ENCODE assay signal across 1 cellular context in the genomic region with DNA sequence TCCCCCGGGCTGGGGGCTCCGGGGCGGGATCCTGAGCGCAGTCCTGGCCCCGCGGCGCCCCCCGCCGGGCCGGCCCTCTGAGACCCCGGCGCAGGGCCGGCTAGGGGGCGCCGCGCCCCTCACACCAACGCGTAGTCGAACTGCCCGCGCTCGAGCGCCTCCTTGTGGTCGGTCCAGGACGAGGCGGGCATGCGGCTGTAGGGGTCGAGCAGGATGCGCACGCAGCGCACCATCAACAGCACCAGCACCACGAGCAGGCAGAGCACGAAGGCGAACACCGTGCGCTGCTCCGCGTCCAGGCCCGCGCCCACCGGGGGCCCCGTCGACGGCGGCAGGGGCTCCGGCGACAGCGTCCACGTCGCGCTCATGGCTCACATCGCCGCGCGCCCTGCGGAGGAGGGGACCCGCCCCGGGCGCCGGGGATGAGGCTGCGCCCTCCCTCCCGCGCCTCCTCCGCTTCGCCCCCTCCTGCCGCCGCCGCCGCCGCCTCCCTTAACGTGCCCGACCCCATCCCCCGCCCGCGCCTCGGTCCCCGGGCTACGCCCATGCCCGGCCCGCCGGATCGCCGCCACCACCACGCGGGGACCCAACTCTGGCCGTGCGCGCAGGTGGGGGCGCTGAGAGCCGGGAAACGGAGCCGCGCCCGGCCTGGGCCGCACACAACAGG.
TF ChIP-seq lines count a peak whose summit lies in the region.

No MANE protein-coding gene starts in this region.

TF ChIP-seq in HepG2, 621 proteins besides CTCF, POLR2A, EP300 and RAD21 (continued from another document and continues in another):
- TF ChIP-seq, protein P1, sequence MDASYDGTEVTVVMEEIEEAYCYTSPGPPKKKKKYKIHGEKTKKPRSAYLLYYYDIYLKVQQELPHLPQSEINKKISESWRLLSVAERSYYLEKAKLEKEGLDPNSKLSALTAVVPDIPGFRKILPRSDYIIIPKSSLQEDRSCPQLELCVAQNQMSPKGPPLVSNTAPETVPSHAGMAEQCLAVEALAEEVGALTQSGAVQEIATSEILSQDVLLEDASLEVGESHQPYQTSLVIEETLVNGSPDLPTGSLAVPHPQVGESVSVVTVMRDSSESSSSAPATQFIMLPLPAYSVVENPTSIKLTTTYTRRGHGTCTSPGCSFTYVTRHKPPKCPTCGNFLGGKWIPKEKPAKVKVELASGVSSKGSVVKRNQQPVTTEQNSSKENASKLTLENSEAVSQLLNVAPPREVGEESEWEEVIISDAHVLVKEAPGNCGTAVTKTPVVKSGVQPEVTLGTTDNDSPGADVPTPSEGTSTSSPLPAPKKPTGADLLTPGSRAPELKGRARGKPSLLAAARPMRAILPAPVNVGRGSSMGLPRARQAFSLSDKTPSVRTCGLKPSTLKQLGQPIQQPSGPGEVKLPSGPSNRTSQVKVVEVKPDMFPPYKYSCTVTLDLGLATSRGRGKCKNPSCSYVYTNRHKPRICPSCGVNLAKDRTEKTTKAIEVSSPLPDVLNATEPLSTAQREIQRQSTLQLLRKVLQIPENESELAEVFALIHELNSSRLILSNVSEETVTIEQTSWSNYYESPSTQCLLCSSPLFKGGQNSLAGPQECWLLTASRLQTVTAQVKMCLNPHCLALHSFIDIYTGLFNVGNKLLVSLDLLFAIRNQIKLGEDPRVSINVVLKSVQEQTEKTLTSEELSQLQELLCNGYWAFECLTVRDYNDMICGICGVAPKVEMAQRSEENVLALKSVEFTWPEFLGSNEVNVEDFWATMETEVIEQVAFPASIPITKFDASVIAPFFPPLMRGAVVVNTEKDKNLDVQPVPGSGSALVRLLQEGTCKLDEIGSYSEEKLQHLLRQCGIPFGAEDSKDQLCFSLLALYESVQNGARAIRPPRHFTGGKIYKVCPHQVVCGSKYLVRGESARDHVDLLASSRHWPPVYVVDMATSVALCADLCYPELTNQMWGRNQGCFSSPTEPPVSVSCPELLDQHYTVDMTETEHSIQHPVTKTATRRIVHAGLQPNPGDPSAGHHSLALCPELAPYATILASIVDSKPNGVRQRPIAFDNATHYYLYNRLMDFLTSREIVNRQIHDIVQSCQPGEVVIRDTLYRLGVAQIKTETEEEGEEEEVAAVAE (CRISPR knock-in tag; IDR thresholded peaks at IDR 0.05; ENCODE audit: borderline replicate concordance), result no peak
- TF ChIP-seq, protein P2, sequence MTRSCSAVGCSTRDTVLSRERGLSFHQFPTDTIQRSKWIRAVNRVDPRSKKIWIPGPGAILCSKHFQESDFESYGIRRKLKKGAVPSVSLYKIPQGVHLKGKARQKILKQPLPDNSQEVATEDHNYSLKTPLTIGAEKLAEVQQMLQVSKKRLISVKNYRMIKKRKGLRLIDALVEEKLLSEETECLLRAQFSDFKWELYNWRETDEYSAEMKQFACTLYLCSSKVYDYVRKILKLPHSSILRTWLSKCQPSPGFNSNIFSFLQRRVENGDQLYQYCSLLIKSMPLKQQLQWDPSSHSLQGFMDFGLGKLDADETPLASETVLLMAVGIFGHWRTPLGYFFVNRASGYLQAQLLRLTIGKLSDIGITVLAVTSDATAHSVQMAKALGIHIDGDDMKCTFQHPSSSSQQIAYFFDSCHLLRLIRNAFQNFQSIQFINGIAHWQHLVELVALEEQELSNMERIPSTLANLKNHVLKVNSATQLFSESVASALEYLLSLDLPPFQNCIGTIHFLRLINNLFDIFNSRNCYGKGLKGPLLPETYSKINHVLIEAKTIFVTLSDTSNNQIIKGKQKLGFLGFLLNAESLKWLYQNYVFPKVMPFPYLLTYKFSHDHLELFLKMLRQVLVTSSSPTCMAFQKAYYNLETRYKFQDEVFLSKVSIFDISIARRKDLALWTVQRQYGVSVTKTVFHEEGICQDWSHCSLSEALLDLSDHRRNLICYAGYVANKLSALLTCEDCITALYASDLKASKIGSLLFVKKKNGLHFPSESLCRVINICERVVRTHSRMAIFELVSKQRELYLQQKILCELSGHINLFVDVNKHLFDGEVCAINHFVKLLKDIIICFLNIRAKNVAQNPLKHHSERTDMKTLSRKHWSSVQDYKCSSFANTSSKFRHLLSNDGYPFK (CRISPR knock-in tag; IDR thresholded peaks at IDR 0.05; ENCODE audit: borderline replicate concordance), result no peak
- TF ChIP-seq HIVEP1 (CRISPR knock-in tag; IDR thresholded peaks at IDR 0.05) (no peak), ZNF773 (CRISPR knock-in tag; IDR thresholded peaks at IDR 0.05; ENCODE audit: borderline replicate concordance) (no peak), ZNF557 (CRISPR knock-in tag; IDR thresholded peaks at IDR 0.05) (peak; percentile 86; the same call in 1 of the 2 replicates), NFKBIZ (CRISPR knock-in tag; IDR thresholded peaks at IDR 0.05) (0 out of 2 replicates have a peak, but pooled peaks have one; percentile 45), TOPORS (CRISPR knock-in tag; IDR thresholded peaks at IDR 0.05) (peak; percentile 50; the same call in 1 of the 2 replicates), TEAD2 (CRISPR knock-in tag; IDR thresholded peaks at IDR 0.05) (peak; percentile 90; the same call in 1 of the 2 replicates), FOXK1 (CRISPR knock-in tag; IDR thresholded peaks at IDR 0.05; ENCODE audit: borderline replicate concordance, low read depth) (peak; percentile 23; the same call in 1 of the 2 replicates), ZNF589 (CRISPR knock-in tag; conservative IDR thresholded peaks at IDR 0.05) (0 out of 2 replicates have a peak, but pooled peaks have one; percentile 45), KDM2A (CRISPR knock-in tag; IDR thresholded peaks at IDR 0.05; ENCODE audit: borderline replicate concordance, low read depth) (peak; percentile 87), FOXM1 (CRISPR knock-in tag; IDR thresholded peaks at IDR 0.05) (0 out of 2 replicates have a peak, but pooled peaks have one; percentile 70), ZNF552 (CRISPR knock-in tag; IDR thresholded peaks at IDR 0.05; ENCODE audit: borderline replicate concordance) (peak; percentile 75; the same call in 1 of the 2 replicates), ADNP (CRISPR knock-in tag; IDR thresholded peaks at IDR 0.05) (no peak), MEF2D (CRISPR knock-in tag; IDR thresholded peaks at IDR 0.05) (no peak), ZNF431 (CRISPR knock-in tag; IDR thresholded peaks at IDR 0.05; ENCODE audit: borderline replicate concordance, low read depth) (no peak), MAFK (conservative IDR thresholded peaks at IDR 0.05 in 1 of 2, IDR thresholded peaks at IDR 0.05 in 1 of 2; ENCODE audit: low read length in 2 of 2) (no peak)
- TF ChIP-seq, protein P3, sequence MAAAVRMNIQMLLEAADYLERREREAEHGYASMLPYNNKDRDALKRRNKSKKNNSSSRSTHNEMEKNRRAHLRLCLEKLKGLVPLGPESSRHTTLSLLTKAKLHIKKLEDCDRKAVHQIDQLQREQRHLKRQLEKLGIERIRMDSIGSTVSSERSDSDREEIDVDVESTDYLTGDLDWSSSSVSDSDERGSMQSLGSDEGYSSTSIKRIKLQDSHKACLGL (CRISPR knock-in tag; IDR thresholded peaks at IDR 0.05), result peak; percentile 89
- TF ChIP-seq, protein P4, sequence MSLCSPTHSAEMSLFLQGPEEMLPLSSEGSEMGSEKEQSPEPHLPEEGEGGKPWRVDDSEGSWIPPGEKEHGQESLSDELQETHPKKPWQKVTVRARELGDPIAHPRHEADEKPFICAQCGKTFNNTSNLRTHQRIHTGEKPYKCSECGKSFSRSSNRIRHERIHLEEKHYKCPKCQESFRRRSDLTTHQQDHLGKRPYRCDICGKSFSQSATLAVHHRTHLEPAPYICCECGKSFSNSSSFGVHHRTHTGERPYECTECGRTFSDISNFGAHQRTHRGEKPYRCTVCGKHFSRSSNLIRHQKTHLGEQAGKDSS (CRISPR knock-in tag; IDR thresholded peaks at IDR 0.05; ENCODE audit: borderline replicate concordance, low read depth), result peak; percentile 68; the same call in 1 of the 2 replicates
- TF ChIP-seq, protein P5, sequence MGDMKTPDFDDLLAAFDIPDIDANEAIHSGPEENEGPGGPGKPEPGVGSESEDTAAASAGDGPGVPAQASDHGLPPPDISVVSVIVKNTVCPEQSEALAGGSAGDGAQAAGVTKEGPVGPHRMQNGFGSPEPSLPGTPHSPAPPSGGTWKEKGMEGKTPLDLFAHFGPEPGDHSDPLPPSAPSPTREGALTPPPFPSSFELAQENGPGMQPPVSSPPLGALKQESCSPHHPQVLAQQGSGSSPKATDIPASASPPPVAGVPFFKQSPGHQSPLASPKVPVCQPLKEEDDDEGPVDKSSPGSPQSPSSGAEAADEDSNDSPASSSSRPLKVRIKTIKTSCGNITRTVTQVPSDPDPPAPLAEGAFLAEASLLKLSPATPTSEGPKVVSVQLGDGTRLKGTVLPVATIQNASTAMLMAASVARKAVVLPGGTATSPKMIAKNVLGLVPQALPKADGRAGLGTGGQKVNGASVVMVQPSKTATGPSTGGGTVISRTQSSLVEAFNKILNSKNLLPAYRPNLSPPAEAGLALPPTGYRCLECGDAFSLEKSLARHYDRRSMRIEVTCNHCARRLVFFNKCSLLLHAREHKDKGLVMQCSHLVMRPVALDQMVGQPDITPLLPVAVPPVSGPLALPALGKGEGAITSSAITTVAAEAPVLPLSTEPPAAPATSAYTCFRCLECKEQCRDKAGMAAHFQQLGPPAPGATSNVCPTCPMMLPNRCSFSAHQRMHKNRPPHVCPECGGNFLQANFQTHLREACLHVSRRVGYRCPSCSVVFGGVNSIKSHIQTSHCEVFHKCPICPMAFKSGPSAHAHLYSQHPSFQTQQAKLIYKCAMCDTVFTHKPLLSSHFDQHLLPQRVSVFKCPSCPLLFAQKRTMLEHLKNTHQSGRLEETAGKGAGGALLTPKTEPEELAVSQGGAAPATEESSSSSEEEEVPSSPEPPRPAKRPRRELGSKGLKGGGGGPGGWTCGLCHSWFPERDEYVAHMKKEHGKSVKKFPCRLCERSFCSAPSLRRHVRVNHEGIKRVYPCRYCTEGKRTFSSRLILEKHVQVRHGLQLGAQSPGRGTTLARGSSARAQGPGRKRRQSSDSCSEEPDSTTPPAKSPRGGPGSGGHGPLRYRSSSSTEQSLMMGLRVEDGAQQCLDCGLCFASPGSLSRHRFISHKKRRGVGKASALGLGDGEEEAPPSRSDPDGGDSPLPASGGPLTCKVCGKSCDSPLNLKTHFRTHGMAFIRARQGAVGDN (CRISPR knock-in tag; IDR thresholded peaks at IDR 0.05), result peak; percentile 94
- TF ChIP-seq, protein P6, sequence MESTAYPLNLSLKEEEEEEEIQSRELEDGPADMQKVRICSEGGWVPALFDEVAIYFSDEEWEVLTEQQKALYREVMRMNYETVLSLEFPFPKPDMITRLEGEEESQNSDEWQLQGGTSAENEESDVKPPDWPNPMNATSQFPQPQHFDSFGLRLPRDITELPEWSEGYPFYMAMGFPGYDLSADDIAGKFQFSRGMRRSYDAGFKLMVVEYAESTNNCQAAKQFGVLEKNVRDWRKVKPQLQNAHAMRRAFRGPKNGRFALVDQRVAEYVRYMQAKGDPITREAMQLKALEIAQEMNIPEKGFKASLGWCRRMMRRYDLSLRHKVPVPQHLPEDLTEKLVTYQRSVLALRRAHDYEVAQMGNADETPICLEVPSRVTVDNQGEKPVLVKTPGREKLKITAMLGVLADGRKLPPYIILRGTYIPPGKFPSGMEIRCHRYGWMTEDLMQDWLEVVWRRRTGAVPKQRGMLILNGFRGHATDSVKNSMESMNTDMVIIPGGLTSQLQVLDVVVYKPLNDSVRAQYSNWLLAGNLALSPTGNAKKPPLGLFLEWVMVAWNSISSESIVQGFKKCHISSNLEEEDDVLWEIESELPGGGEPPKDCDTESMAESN (CRISPR knock-in tag; conservative IDR thresholded peaks at IDR 0.05), result peak; percentile 89
- TF ChIP-seq, protein P7, sequence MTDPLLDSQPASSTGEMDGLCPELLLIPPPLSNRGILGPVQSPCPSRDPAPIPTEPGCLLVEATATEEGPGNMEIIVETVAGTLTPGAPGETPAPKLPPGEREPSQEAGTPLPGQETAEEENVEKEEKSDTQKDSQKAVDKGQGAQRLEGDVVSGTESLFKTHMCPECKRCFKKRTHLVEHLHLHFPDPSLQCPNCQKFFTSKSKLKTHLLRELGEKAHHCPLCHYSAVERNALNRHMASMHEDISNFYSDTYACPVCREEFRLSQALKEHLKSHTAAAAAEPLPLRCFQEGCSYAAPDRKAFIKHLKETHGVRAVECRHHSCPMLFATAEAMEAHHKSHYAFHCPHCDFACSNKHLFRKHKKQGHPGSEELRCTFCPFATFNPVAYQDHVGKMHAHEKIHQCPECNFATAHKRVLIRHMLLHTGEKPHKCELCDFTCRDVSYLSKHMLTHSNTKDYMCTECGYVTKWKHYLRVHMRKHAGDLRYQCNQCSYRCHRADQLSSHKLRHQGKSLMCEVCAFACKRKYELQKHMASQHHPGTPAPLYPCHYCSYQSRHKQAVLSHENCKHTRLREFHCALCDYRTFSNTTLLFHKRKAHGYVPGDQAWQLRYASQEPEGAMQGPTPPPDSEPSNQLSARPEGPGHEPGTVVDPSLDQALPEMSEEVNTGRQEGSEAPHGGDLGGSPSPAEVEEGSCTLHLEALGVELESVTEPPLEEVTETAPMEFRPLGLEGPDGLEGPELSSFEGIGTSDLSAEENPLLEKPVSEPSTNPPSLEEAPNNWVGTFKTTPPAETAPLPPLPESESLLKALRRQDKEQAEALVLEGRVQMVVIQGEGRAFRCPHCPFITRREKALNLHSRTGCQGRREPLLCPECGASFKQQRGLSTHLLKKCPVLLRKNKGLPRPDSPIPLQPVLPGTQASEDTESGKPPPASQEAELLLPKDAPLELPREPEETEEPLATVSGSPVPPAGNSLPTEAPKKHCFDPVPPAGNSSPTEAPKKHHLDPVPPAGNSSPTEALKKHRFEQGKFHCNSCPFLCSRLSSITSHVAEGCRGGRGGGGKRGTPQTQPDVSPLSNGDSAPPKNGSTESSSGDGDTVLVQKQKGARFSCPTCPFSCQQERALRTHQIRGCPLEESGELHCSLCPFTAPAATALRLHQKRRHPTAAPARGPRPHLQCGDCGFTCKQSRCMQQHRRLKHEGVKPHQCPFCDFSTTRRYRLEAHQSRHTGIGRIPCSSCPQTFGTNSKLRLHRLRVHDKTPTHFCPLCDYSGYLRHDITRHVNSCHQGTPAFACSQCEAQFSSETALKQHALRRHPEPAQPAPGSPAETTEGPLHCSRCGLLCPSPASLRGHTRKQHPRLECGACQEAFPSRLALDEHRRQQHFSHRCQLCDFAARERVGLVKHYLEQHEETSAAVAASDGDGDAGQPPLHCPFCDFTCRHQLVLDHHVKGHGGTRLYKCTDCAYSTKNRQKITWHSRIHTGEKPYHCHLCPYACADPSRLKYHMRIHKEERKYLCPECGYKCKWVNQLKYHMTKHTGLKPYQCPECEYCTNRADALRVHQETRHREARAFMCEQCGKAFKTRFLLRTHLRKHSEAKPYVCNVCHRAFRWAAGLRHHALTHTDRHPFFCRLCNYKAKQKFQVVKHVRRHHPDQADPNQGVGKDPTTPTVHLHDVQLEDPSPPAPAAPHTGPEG (CRISPR knock-in tag; IDR thresholded peaks at IDR 0.05), result peak; percentile 88; the same call in 1 of the 2 replicates
- TF ChIP-seq, protein P8, sequence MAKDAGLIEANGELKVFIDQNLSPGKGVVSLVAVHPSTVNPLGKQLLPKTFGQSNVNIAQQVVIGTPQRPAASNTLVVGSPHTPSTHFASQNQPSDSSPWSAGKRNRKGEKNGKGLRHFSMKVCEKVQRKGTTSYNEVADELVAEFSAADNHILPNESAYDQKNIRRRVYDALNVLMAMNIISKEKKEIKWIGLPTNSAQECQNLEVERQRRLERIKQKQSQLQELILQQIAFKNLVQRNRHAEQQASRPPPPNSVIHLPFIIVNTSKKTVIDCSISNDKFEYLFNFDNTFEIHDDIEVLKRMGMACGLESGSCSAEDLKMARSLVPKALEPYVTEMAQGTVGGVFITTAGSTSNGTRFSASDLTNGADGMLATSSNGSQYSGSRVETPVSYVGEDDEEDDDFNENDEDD (CRISPR knock-in tag; IDR thresholded peaks at IDR 0.05; ENCODE audit: borderline replicate concordance), result peak; percentile 95
- TF ChIP-seq, protein P9, sequence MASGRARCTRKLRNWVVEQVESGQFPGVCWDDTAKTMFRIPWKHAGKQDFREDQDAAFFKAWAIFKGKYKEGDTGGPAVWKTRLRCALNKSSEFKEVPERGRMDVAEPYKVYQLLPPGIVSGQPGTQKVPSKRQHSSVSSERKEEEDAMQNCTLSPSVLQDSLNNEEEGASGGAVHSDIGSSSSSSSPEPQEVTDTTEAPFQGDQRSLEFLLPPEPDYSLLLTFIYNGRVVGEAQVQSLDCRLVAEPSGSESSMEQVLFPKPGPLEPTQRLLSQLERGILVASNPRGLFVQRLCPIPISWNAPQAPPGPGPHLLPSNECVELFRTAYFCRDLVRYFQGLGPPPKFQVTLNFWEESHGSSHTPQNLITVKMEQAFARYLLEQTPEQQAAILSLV (CRISPR knock-in tag; IDR thresholded peaks at IDR 0.05; ENCODE audit: borderline replicate concordance), result peak; percentile 79; the same call in 1 of the 2 replicates
